ENCODE assay signal across 28 cellular contexts in the genomic region with DNA sequence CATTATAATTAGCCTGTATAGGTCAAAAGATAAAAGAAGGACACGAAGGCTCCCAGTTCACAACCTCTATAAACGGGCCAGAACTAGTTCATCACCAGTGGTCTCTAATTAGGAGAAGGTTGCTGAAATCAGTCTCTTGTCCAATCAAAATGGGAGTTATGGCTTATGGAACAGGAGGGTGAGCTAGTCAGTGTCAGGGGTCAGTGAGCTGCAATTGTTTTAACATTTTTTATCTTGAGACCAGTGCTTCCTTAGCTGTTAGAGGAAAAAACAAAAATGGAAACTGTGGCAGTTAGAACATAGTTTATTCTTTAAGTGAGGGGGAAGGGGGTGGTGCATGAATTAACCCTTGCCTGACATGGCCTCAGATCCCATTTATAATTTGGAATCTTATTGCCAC.
"Had no signal": no experiment of that assay in that cellular context is flagged by ENCODE, and none has a peak within 500 bp of the region (broad histone marks: within the 10 kb centered on the region; RNA-seq: fewer than 3 reads in every experiment).

No MANE protein-coding gene starts in this region.

- H3K4me3 Mint-ChIP-seq: activated CD4-positive, alpha-beta T cell treated with anti-CD3 and anti-CD28 coated beads, Interleukin-2, amount 10 ng/mL, durations not matched to agents 24 days and 14 days; activated CD8-positive, alpha-beta T cell treated with anti-CD3 and anti-CD28 coated beads for 36 hours; activated naive CD4-positive, alpha-beta T cell treated with anti-CD3 and anti-CD28 coated beads, Interleukin-2, amount 50 U/mL, for 24 hours; activated naive CD8-positive, alpha-beta T cell treated with anti-CD3 and anti-CD28 coated beads, Interleukin-2, amount 10 ng/mL, durations not matched to agents 7 days and 5 days; activated T-cell treated with anti-CD3 and anti-CD28 coated beads, Interleukin-2, amount 50 U/mL, for 24 hours; T-helper 1 cell treated with Interleukin-12 subunit alpha and Interleukin-12 subunit beta and Interleukin-4 antibody, amounts not matched to agents 30 μg/mL and 1 μg/mL, for 36 hours; T-helper 2 cell treated with Interferon-gamma antibody and Interleukin-4, amounts not matched to agents 5 μg/mL and 100 μg/mL, for 36 hours had no signal

- H3K27me3 Mint-ChIP-seq: activated CD4-positive, alpha-beta T cell treated with anti-CD3 and anti-CD28 coated beads, Interleukin-2, amount 10 ng/mL, durations not matched to agents 24 days and 14 days; activated CD8-positive, alpha-beta T cell treated with anti-CD3 and anti-CD28 coated beads for 36 hours; activated naive CD8-positive, alpha-beta T cell treated with anti-CD3 and anti-CD28 coated beads, Interleukin-2, amount 10 ng/mL, durations not matched to agents 7 days and 5 days had no signal

- H3K4me1 Mint-ChIP-seq: activated CD4-positive, alpha-beta T cell treated with anti-CD3 and anti-CD28 coated beads, Interleukin-2, amount 10 ng/mL, durations not matched to agents 24 days and 14 days; activated naive CD4-positive, alpha-beta T cell treated with anti-CD3 and anti-CD28 coated beads, Interleukin-2, amount 50 U/mL, for 24 hours; activated naive CD8-positive, alpha-beta T cell treated with anti-CD3 and anti-CD28 coated beads, Interleukin-2, amount 10 ng/mL, durations not matched to agents 7 days and 5 days had no signal

- H3K4me2 ChIP-seq: KMS-11, SK-N-SH had no signal

- H3K9me3 ChIP-seq: Peyer's patch, SJSA1, SK-N-SH had no signal

- H3K9me3 Mint-ChIP-seq: activated naive CD4-positive, alpha-beta T cell treated with anti-CD3 and anti-CD28 coated beads, Interleukin-2, amount 50 U/mL, for 24 hours; activated naive CD8-positive, alpha-beta T cell treated with anti-CD3 and anti-CD28 coated beads, Interleukin-2, amount 10 ng/mL, durations not matched to agents 7 days and 5 days had no signal

- H3K9ac ChIP-seq: KMS-11, SK-N-SH had no signal

- H3K27ac ChIP-seq: ascending aorta, KMS-11, Peyer's patch, SJSA1 had no signal

- H3K27me3 ChIP-seq: ascending aorta, Peyer's patch, SJSA1 had no signal

- H3K4me3 ChIP-seq: ascending aorta, Peyer's patch, SJSA1 had no signal

- DNase-seq: activated CD4-positive, alpha-beta T cell treated with anti-CD3 and anti-CD28 coated beads, Interleukin-2, amount 10 ng/mL, durations not matched to agents 24 days and 14 days; activated CD4-positive, alpha-beta T cell treated with anti-CD3 and anti-CD28 coated beads, Interleukin-2, amount 50 U/mL, for 4 hours; activated CD8-positive, alpha-beta T cell treated with anti-CD3 and anti-CD28 coated beads for 36 hours; activated gamma-delta T cell; activated naive CD4-positive, alpha-beta T cell treated with Interleukin-2 at 50 U/mL for 16 hours; activated naive CD8-positive, alpha-beta T cell treated with anti-CD3 and anti-CD28 coated beads, Interleukin-2, amount 10 ng/mL, durations not matched to agents 7 days and 5 days; activated T-cell treated with anti-CD3 and anti-CD28 coated beads, Interleukin-2, amount 50 U/mL, for 24 hours; amygdala; MM.1S; MV-4-11; NCI-H1092; NCI-H1436 treated with DMSO at 0.1 percent for 48 hours; NCI-H1694 treated with DMSO at 0.1 percent for 48 hours; NCI-H2029; NCI-H345; NCI-H524 treated with DMSO at 0.1 percent for 48 hours; PC-3; Peyer's patch; RPMI8226; SHP77 treated with DMSO at 0.1 percent for 48 hours; SK-N-SH had no signal

- H3K4me1 ChIP-seq: ascending aorta, Peyer's patch, SJSA1 had no signal

- H3K36me3 Mint-ChIP-seq: activated naive CD4-positive, alpha-beta T cell treated with anti-CD3 and anti-CD28 coated beads, Interleukin-2, amount 50 U/mL, for 24 hours; activated naive CD8-positive, alpha-beta T cell treated with anti-CD3 and anti-CD28 coated beads, Interleukin-2, amount 10 ng/mL, durations not matched to agents 7 days and 5 days had no signal

- H3K36me3 ChIP-seq: ascending aorta, Peyer's patch, SJSA1 had no signal

- H3K27ac Mint-ChIP-seq: activated CD4-positive, alpha-beta T cell treated with anti-CD3 and anti-CD28 coated beads, Interleukin-2, amount 10 ng/mL, durations not matched to agents 24 days and 14 days; activated CD8-positive, alpha-beta T cell treated with anti-CD3 and anti-CD28 coated beads for 36 hours; activated naive CD4-positive, alpha-beta T cell treated with anti-CD3 and anti-CD28 coated beads, Interleukin-2, amount 50 U/mL, for 24 hours; activated naive CD8-positive, alpha-beta T cell treated with anti-CD3 and anti-CD28 coated beads, Interleukin-2, amount 10 ng/mL, durations not matched to agents 7 days and 5 days; activated T-cell treated with anti-CD3 and anti-CD28 coated beads, Interleukin-2, amount 50 U/mL, for 24 hours; activated T-helper 2 cell treated with anti-CD3 and anti-CD28 coated beads, Interferon-gamma antibody, Interleukin-2, Interleukin-4, amounts not matched to agents 10 μg/mL and 5 μg/mL and 100 μg/mL, durations not matched to agents 14 hours and 24 hours and 36 hours; T-helper 1 cell treated with Interleukin-12 subunit alpha and Interleukin-12 subunit beta and Interleukin-4 antibody, amounts not matched to agents 30 μg/mL and 1 μg/mL, for 36 hours; T-helper 2 cell treated with Interferon-gamma antibody and Interleukin-4, amounts not matched to agents 5 μg/mL and 100 μg/mL, for 36 hours had no signal
